ENCODE assay signal across 8 cellular contexts in the genomic region with DNA sequence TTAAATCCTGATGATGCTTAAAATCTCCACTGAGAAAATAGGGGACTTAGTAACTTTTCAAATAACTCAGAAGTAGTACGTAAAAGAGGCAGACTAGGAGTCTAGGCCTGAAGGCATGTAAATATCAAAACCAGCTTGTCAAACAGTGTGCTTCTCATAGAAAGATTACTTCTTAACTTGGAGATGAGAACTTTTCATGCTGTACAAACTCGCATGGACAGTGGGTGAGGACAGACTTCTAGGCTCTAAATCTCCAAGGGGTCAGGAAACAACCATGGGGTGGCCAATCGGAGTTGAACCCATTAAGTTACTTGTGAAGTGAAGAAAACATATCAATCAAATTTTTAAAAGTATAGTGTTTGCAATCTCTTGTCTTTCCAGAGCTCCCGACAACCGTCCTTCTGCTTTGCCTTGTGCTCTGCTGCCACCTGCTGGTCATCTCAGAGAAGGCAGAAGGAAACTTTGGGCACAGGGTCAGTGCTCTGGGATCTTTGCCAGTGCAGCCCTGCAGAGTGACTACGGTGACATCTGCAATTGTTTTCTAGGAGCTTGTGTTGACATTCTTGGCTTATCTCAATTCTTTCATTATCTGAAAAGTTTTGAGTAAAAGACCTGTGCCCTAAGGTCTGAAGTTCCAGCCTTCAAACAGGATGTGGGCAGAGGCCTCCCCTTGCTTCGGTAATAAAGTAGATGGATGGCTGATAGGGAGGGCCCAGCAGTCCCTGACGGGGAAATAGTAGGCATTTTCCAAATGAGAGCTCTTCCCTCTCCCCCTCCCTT.
DNase-seq lines count a peak whose midpoint lies in the region; ATAC-seq, FAIRE-seq and TF ChIP-seq lines count a peak whose summit lies in the region.

No MANE protein-coding gene starts in this region.

- H3K27me3 ChIP-seq in WERI-Rb-1 (ENCODE audit: insufficient read depth, low read depth, severe bottlenecking) = no peaks in the 10 kb centered on the region
- no peaks in the 10 kb centered on the region for H3K27me3 ChIP-seq in mammary epithelial cell (ENCODE audit: insufficient read depth, low read length)
- H3K27me3 ChIP-seq in keratinocyte (ENCODE audit: control insufficient read depth, extremely low read depth, insufficient read depth, low read length) = no peaks in the 10 kb centered on the region

- H3K4me2 ChIP-seq in mammary epithelial cell (ENCODE audit: insufficient read depth, low read depth, low read length) = no peak overlapping the region
- no peak overlapping the region for H3K4me2 ChIP-seq in keratinocyte (ENCODE audit: control insufficient read depth, extremely low read depth, insufficient read depth, low read depth, low read length)

- H3K9me3 ChIP-seq in WERI-Rb-1 (ENCODE audit: severe bottlenecking) (no peaks in the 10 kb centered on the region), mammary epithelial cell (replicated peaks; ENCODE audit: insufficient read depth, low read length) (no peaks in the 10 kb centered on the region), keratinocyte (ENCODE audit: control insufficient read depth, low read depth, low read length) (no peaks in the 10 kb centered on the region)

- FAIRE-seq in keratinocyte (lab: Jason Lieb, UNC) = peak; percentile 76

- H2AFZ ChIP-seq in mammary epithelial cell (ENCODE audit: low read depth, low read length) = no peak overlapping the region
- H2AFZ ChIP-seq in keratinocyte (ENCODE audit: control insufficient read depth, low read length) = no peak overlapping the region

- DNase-seq in NCI-H2171 (lab: John Stamatoyannopoulos, UW) = peak; percentile 70
- peak; percentile 68 for DNase-seq in WERI-Rb-1
- DNase-seq in mammary epithelial cell = peak; percentile 41
- DNase-seq in keratinocyte (ENCODE audit: low read depth, low spot score) = peak; percentile 9
- peak; percentile 84 for DNase-seq in stimulated activated CD4-positive, alpha-beta T cell treated with anti-CD3 and anti-CD28 coated beads, Interleukin-15, amount 100 ng/mL, for 24 hours

- H3K4me3 ChIP-seq in WERI-Rb-1 (ENCODE audit: low read depth, low read length) = no peak overlapping the region
- no peak overlapping the region for H3K4me3 ChIP-seq in mammary epithelial cell (replicated peaks in 1 of 3; ENCODE audit: insufficient read depth in 1 of 3, low read depth in 2 of 3, low read length in 3 of 3)
- no peak overlapping the region for H3K4me3 ChIP-seq in keratinocyte (ENCODE audit: control insufficient read depth in 2 of 3, extremely low read depth in 1 of 3, insufficient read depth in 2 of 3, low read depth in 1 of 3, low read length in 3 of 3)

- ATAC-seq in GM18502 (IDR thresholded peaks at IDR 0.05; ENCODE audit: poor library complexity, unreplicated experiment) = peak; percentile 94
- ATAC-seq in HG02973 (IDR thresholded peaks at IDR 0.05; ENCODE audit: unreplicated experiment) = peak; percentile 94

- dilution Hi-C loops in mammary epithelial cell (cut with HindIII; ENCODE audit: low sequenced_read_pairs) = no loop called here
- dilution Hi-C loops in keratinocyte (cut with MboI; ENCODE audit: extremely low pct_ligation_motif_present, low sequenced_read_pairs) = no loop called here

- H3K79me2 ChIP-seq in mammary epithelial cell (ENCODE audit: insufficient read depth, low read length) (no peaks in the 10 kb centered on the region), keratinocyte (ENCODE audit: control insufficient read depth, insufficient read depth, low read length) (no peaks in the 10 kb centered on the region)

- peak; percentile 85 for TF ChIP-seq CTCF in 22Rv1 (IDR thresholded peaks at IDR 0.05)
- TF ChIP-seq CTCF in WERI-Rb-1 (IDR thresholded peaks at IDR 0.05; ENCODE audit: low read depth, low read length) = peak; percentile 78
- peak; percentile 81 to 86 for TF ChIP-seq CTCF in mammary epithelial cell (conservative IDR thresholded peaks at IDR 0.05 in 1 of 2, IDR thresholded peaks at IDR 0.05 in 1 of 2; ENCODE audit: extremely low read depth in 1 of 2, insufficient read depth in 1 of 2, low read depth in 1 of 2, low read length in 2 of 2)
- peak; percentile 80 to 88 (median 83) for TF ChIP-seq CTCF in keratinocyte (optimal IDR thresholded peaks at IDR 0.05 in 1 of 3, IDR thresholded peaks at IDR 0.05 in 1 of 3, conservative IDR thresholded peaks at IDR 0.05 in 1 of 3; ENCODE audit: extremely low read depth in 1 of 3, insufficient read depth in 2 of 3, low read length in 3 of 3)

- H3K9me1 ChIP-seq in keratinocyte (ENCODE audit: control insufficient read depth, extremely low read depth, insufficient read depth, low read length) = no peaks in the 10 kb centered on the region

- intact Hi-C loops in mammary epithelial cell (cut with micrococcal nuclease) = loop anchor here (1.0 to 10.0 kb wide), 9 partner anchors 228 to 1000 kb away; a partner anchor contains a TSS

- BruUV-seq in mammary epithelial cell (replicated peaks; lab: Mats Ljungman, UMichigan) = no TSS peak

- CTCF ChIA-PET in mammary epithelial cell (lab: Charles Lee; ENCODE audit: low non-redundant PET) = interaction anchor here (0.6 to 1.0 kb wide), 6 partner anchors 228 to 853 kb away, joined by 3 to 5 read pairs (median 4); no protein-coding TSS in a partner anchor

- in situ Hi-C loops in mammary epithelial cell (cut with MboI; ENCODE audit: low sequenced_read_pairs in 2 of 2) = loop anchor here (5.0 to 25.0 kb wide), 3 partner anchors 450 to 625 kb away; no protein-coding TSS in a partner anchor

- H3K9ac ChIP-seq in mammary epithelial cell (ENCODE audit: insufficient read depth, low read length) (no peak overlapping the region), keratinocyte (ENCODE audit: control insufficient read depth, extremely low read depth, insufficient read depth, low read length) (no peak overlapping the region)

- H3K4me1 ChIP-seq in mammary epithelial cell (ENCODE audit: insufficient read depth, low read length) = no peaks in the 10 kb centered on the region
- H3K4me1 ChIP-seq in keratinocyte (ENCODE audit: control insufficient read depth, extremely low read depth, insufficient read depth, low read length) = no peaks in the 10 kb centered on the region

- 36% methylated on average over 6 of the region's 8 CpGs for WGBS in mammary epithelial cell (ENCODE audit: low coverage, missing lambda C conversion rate)

- H4K20me1 ChIP-seq in mammary epithelial cell (ENCODE audit: insufficient read depth, low read length) (no peaks in the 10 kb centered on the region), keratinocyte (ENCODE audit: control insufficient read depth, extremely low read depth, insufficient read depth, low read length) (no peaks in the 10 kb centered on the region)

- H3K27ac ChIP-seq in 22Rv1 = no peak overlapping the region
- H3K27ac ChIP-seq in WERI-Rb-1 = no peak overlapping the region
- no peak overlapping the region for H3K27ac ChIP-seq in mammary epithelial cell (ENCODE audit: insufficient read depth, low read depth, low read length)
- H3K27ac ChIP-seq in keratinocyte (ENCODE audit: control insufficient read depth, insufficient read depth, low read length) = no peak overlapping the region

- H3K36me3 ChIP-seq in WERI-Rb-1 (no peaks in the 10 kb centered on the region), mammary epithelial cell (ENCODE audit: insufficient read depth, low read length) (no peaks in the 10 kb centered on the region), keratinocyte (ENCODE audit: control insufficient read depth in 2 of 2, extremely low read depth in 1 of 2, insufficient read depth in 2 of 2, low read length in 2 of 2) (no peaks in the 10 kb centered on the region)

Comparison
In these comparisons a context has a peak if more than half of its experiments do, and no peak if none do; other contexts are left out.
1. DNase-seq: peak in every context shown above with its lines; median percentile 84 in stimulated activated CD4-positive, alpha-beta T cell treated with anti-CD3 and anti-CD28 coated beads, Interleukin-15, amount 100 ng/mL, for 24 hours; 70 in NCI-H2171; 68 in WERI-Rb-1; 41 in mammary epithelial cell; 9 in keratinocyte.